In genomic region chr2:6353669-6354068, GRCh38 we compare ENCODE assay signal across 10 cellular contexts.
DNase-seq lines count a peak whose midpoint lies in the region; ATAC-seq and TF ChIP-seq lines count a peak whose summit lies in the region.
"Had no signal": no experiment of that assay in that cellular context is flagged by ENCODE, and none has a peak within 500 bp of the region (broad histone marks: within the 10 kb centered on the region; RNA-seq: fewer than 3 reads in every experiment).

No MANE protein-coding gene starts in this region.

- in situ Hi-C loops in GM13976 (cut with MboI; ENCODE audit: low sequenced_read_pairs, unreplicated experiment): no loop called here

- intact Hi-C loops in lower leg skin (cut with DNase I; ENCODE audit: low total_unique reads): no loop called here

- no peak for TF ChIP-seq CTCF in GM13976 (IDR thresholded peaks at IDR 0.05; ENCODE audit: borderline replicate concordance, control extremely low read depth, extremely low read depth, insufficient read depth, missing control alignments)
- no peak for TF ChIP-seq CTCF in lower leg skin (IDR thresholded peaks at IDR 0.05)

- 92 to 95% methylated on average over 4 of the region's 4 CpGs for WGBS in lower leg skin, 2 donors

- no peak for TF ChIP-seq POLR2A in lower leg skin (IDR thresholded peaks at IDR 0.05)

- peak; percentile 50 for ATAC-seq in GM19468 (IDR thresholded peaks at IDR 0.05; ENCODE audit: extremely low read depth, unreplicated experiment)
- ATAC-seq in HG02973 (IDR thresholded peaks at IDR 0.05; ENCODE audit: unreplicated experiment): peak; percentile 53
- ATAC-seq: naive thymus-derived CD8-positive, alpha-beta T cell had no signal

- no peak overlapping the region for H3K4me3 ChIP-seq in lower leg skin (ENCODE audit: low read depth, poor library complexity, severe bottlenecking)

- DNase-seq in GM13976 (ENCODE audit: low spot score): peak; percentile 57
- peak; percentile 6 to 70 for DNase-seq in NCI-H524 (lab: John Stamatoyannopoulos, UW)
- DNase-seq in activated CD4-positive, alpha-beta T cell treated with anti-CD3 and anti-CD28 coated beads for 4 hours: no peak
- DNase-seq in activated CD4-positive, alpha-beta T cell treated with anti-CD3 and anti-CD28 coated beads, Interleukin-2, amount 50 U/mL, for 4 hours: no peak
- no peak for DNase-seq in glomerular visceral epithelial cell (ENCODE audit: extremely low spot score)
- DNase-seq in lower leg skin (ENCODE audit: low spot score in 2 of 2): no peak
- DNase-seq: naive thymus-derived CD8-positive, alpha-beta T cell; stimulated activated naive CD4-positive, alpha-beta T cell treated with Interleukin-2 at 50 U/mL for 16 hours had no signal

Comparison
In these comparisons a context has a peak if more than half of its experiments do, and no peak if none do; other contexts are left out.
1. DNase-seq: peak in GM13976 (single experiment) and NCI-H524 (2 of 2); none in activated CD4-positive, alpha-beta T cell treated with anti-CD3 and anti-CD28 coated beads for 4 hours (0 of 2), activated CD4-positive, alpha-beta T cell treated with anti-CD3 and anti-CD28 coated beads, Interleukin-2, amount 50 U/mL, for 4 hours (0 of 2), glomerular visceral epithelial cell (single experiment) and lower leg skin (0 of 2).